24 cellular contexts compared by ENCODE assay signal in genomic region chrX:136221851-136222513, GRCh38.
"Had no signal": no experiment of that assay in that cellular context is flagged by ENCODE, and none has a peak within 500 bp of the region (broad histone marks: within the 10 kb centered on the region; RNA-seq: fewer than 3 reads in every experiment).

No MANE protein-coding gene starts in this region.

- H3K4me3 Mint-ChIP-seq: activated CD8-positive, alpha-beta T cell treated with anti-CD3 and anti-CD28 coated beads for 36 hours; activated naive CD4-positive, alpha-beta T cell treated with anti-CD3 and anti-CD28 coated beads, Interleukin-2, amount 50 U/mL, for 24 hours; T-helper 1 cell treated with Interleukin-12 subunit alpha and Interleukin-12 subunit beta and Interleukin-4 antibody, amounts not matched to agents 30 μg/mL and 1 μg/mL, for 36 hours; WTC11 had no signal

- ATAC-seq: activated CD8-positive, alpha-beta T cell treated with anti-CD3 and anti-CD28 coated beads for 36 hours; WTC11 had no signal

- H3K4me1 ChIP-seq: colonic mucosa, Peyer's patch had no signal

- H3K9me3 Mint-ChIP-seq: activated CD8-positive, alpha-beta T cell treated with anti-CD3 and anti-CD28 coated beads for 36 hours; activated naive CD4-positive, alpha-beta T cell treated with anti-CD3 and anti-CD28 coated beads, Interleukin-2, amount 50 U/mL, for 24 hours; T-helper 1 cell treated with Interleukin-12 subunit alpha and Interleukin-12 subunit beta and Interleukin-4 antibody, amounts not matched to agents 30 μg/mL and 1 μg/mL, for 36 hours; WTC11 had no signal

- H3K27me3 ChIP-seq: brain microvascular endothelial cell, colonic mucosa, Peyer's patch had no signal

- H3K27me3 Mint-ChIP-seq: activated CD8-positive, alpha-beta T cell treated with anti-CD3 and anti-CD28 coated beads for 36 hours; activated naive CD4-positive, alpha-beta T cell treated with anti-CD3 and anti-CD28 coated beads, Interleukin-2, amount 50 U/mL, for 24 hours had no signal

- H3K9me3 ChIP-seq: colonic mucosa, Peyer's patch had no signal

- DNase-seq: activated CD4-positive, alpha-beta T cell treated with anti-CD3 and anti-CD28 coated beads, Interleukin-2, amount 50 U/mL, for 1 hour; activated CD4-positive, CD25-positive, alpha-beta regulatory T cell treated with anti-CD3 and anti-CD28 coated beads, Interleukin-2, amount 50 U/mL, for 72 hours; activated CD8-positive, alpha-beta memory T cell treated with anti-CD3 and anti-CD28 coated beads, Interleukin-2, amount 50 U/mL, for 4 hours; activated CD8-positive, alpha-beta T cell treated with anti-CD3 and anti-CD28 coated beads for 36 hours; activated naive CD4-positive, alpha-beta T cell; activated T-cell treated with anti-CD3 and anti-CD28 coated beads, Interleukin-2, amount 50 U/mL, for 1 hour; aorta; brain microvascular endothelial cell; cerebellar nuclear complex; colonic mucosa; Kasumi-1; NCI-H1092; NCI-H1417; NCI-H1930; NCI-H2171 treated with DMSO at 0.1 percent for 48 hours; NCI-H345; NCI-H510A; NCI-H526 treated with DMSO at 0.1 percent for 48 hours; Peyer's patch; SHP77; T-helper 9 cell had no signal

- H3K4me1 Mint-ChIP-seq: activated naive CD4-positive, alpha-beta T cell treated with anti-CD3 and anti-CD28 coated beads, Interleukin-2, amount 50 U/mL, for 24 hours; WTC11 had no signal

- H3K27ac ChIP-seq: brain microvascular endothelial cell, colonic mucosa, Peyer's patch had no signal

- H3K4me3 ChIP-seq: colonic mucosa, Peyer's patch had no signal

- H3K27ac Mint-ChIP-seq: activated CD8-positive, alpha-beta T cell treated with anti-CD3 and anti-CD28 coated beads for 36 hours; activated naive CD4-positive, alpha-beta T cell treated with anti-CD3 and anti-CD28 coated beads, Interleukin-2, amount 50 U/mL, for 24 hours; WTC11 had no signal

- H3K36me3 ChIP-seq: colonic mucosa had no signal
